In genomic region chr2:195505701-195506100, GRCh38 we compare ENCODE assay signal across 14 cellular contexts.
A peak's percentile ranks its signal among the peaks of the same experiment; 100 is the strongest.
DNase-seq lines count a peak whose midpoint lies in the region; ATAC-seq lines count a peak whose summit lies in the region.
"Had no signal": no experiment of that assay in that cellular context is flagged by ENCODE, and none has a peak within 500 bp of the region (broad histone marks: within the 10 kb centered on the region; RNA-seq: fewer than 3 reads in every experiment).

No MANE protein-coding gene starts in this region.

- H3K4me1 Mint-ChIP-seq in stimulated activated naive B cell treated with anti-CD40 and anti-IgM and Interleukin-4, amounts not matched to agents 10 μg/mL and 1 μg/mL and 100 μg/mL, for 72 hours: peaks cover 6 to 10% of the 10 kb centered on the region in 2 donors

- ATAC-seq in GM19043 (IDR thresholded peaks at IDR 0.05; ENCODE audit: low read depth, unreplicated experiment): peak; percentile 97
- peak; percentile 92 for ATAC-seq in GM21723 (IDR thresholded peaks at IDR 0.05; ENCODE audit: unreplicated experiment)
- ATAC-seq in HG03095 (IDR thresholded peaks at IDR 0.05; ENCODE audit: unreplicated experiment): peak; percentile 93
- ATAC-seq in stimulated activated naive B cell treated with anti-CD40 and anti-IgM and Interleukin-4, amounts not matched to agents 10 μg/mL and 1 μg/mL and 100 μg/mL, for 72 hours (replicated peaks): peak; percentile 55 to 57
- ATAC-seq: pancreas had no signal

- H3K27me3 Mint-ChIP-seq in stimulated activated naive B cell treated with anti-CD40 and anti-IgM and Interleukin-4, amounts not matched to agents 10 μg/mL and 1 μg/mL and 100 μg/mL, for 72 hours: no peaks in the 10 kb centered on the region

- DNase-seq in stimulated activated naive B cell treated with anti-CD40 and anti-IgM and Interleukin-4, amounts not matched to agents 10 μg/mL and 1 μg/mL and 100 μg/mL, for 72 hours: no peak
- DNase-seq in stimulated activated naive CD4-positive, alpha-beta T cell treated with Interleukin-2 at 50 U/mL for 16 hours (lab: John Stamatoyannopoulos, UW): no peak
- DNase-seq in T-helper 9 cell: no peak
- DNase-seq in stimulated activated CD4-positive, alpha-beta T cell treated with anti-CD3 and anti-CD28 coated beads, Interleukin-4, amount 100 ng/mL, for 1 hour: no peak
- no peak for DNase-seq in SKM-1 (lab: John Stamatoyannopoulos, UW; ENCODE audit: unreplicated experiment)
- DNase-seq: activated CD4-positive, alpha-beta T cell treated with anti-CD3 and anti-CD28 coated beads, Interleukin-2, amount 50 U/mL, for 1 hour; activated naive CD4-positive, alpha-beta T cell treated with anti-CD3 and anti-CD28 coated beads for 36 hours; NCI-H1417; pancreas; stimulated activated CD4-positive, alpha-beta T cell treated with anti-CD3 and anti-CD28 coated beads, Interleukin-1b, Interleukin-23, amount 100 ng/mL, for 48 hours; stomach had no signal

- H3K9me3 Mint-ChIP-seq in stimulated activated naive B cell treated with anti-CD40 and anti-IgM and Interleukin-4, amounts not matched to agents 10 μg/mL and 1 μg/mL and 100 μg/mL, for 72 hours: peaks cover 0 to 4% of the 10 kb centered on the region in 2 donors

- no peaks in the 10 kb centered on the region for H3K36me3 Mint-ChIP-seq in stimulated activated naive B cell treated with anti-CD40 and anti-IgM and Interleukin-4, amounts not matched to agents 10 μg/mL and 1 μg/mL and 100 μg/mL, for 72 hours

- H3K27ac Mint-ChIP-seq in stimulated activated naive B cell treated with anti-CD40 and anti-IgM and Interleukin-4, amounts not matched to agents 10 μg/mL and 1 μg/mL and 100 μg/mL, for 72 hours: no peak overlapping the region
- H3K27ac Mint-ChIP-seq: activated naive CD4-positive, alpha-beta T cell treated with anti-CD3 and anti-CD28 coated beads for 36 hours had no signal

- no peak overlapping the region for H3K4me3 Mint-ChIP-seq in stimulated activated naive B cell treated with anti-CD40 and anti-IgM and Interleukin-4, amounts not matched to agents 10 μg/mL and 1 μg/mL and 100 μg/mL, for 72 hours
- H3K4me3 Mint-ChIP-seq: activated naive CD4-positive, alpha-beta T cell treated with anti-CD3 and anti-CD28 coated beads for 36 hours had no signal
